In genomic region chr4:121428721-121429120, GRCh38 we compare ENCODE assay signal across 28 cellular contexts. TPM values are rescaled to one million over a fixed set of nuclear protein-coding genes. Genes with fewer than 3 reads are reported as not detected.
DNase-seq lines count a peak whose midpoint lies in the region; ATAC-seq and TF ChIP-seq lines count a peak whose summit lies in the region.
"Had no signal": no experiment of that assay in that cellular context is flagged by ENCODE, and none has a peak within 500 bp of the region (broad histone marks: within the 10 kb centered on the region; RNA-seq: fewer than 3 reads in every experiment).

No MANE protein-coding gene starts in this region.

- DNase-seq in MCF 10A (ENCODE audit: unreplicated experiment) = peak; percentile 55
- no peak for DNase-seq in breast epithelium (ENCODE audit: low spot score in 2 of 2)
- DNase-seq in astrocyte of the hippocampus (ENCODE audit: low read depth, low spot score) = peak; percentile 6
- peak; percentile 13 for DNase-seq in fibroblast of the conjunctiva (ENCODE audit: low read depth)
- no peak for DNase-seq in occipital lobe (lab: John Stamatoyannopoulos, UW)
- DNase-seq in left cardiac atrium = no peak
- DNase-seq: 8988T; activated CD4-positive, CD25-positive, alpha-beta regulatory T cell; activated CD8-positive, alpha-beta T cell treated with anti-CD3 and anti-CD28 coated beads, Interleukin-2, amount 10 ng/mL, durations not matched to agents 7 days and 5 days; activated T-cell treated with anti-CD3 and anti-CD28 coated beads, Interleukin-2, amount 50 U/mL, for 72 hours; DMS 273 treated with DMSO at 0.1 percent for 48 hours; KBM-7; left colon; midbrain; NCI-H1048; NCI-H2081 treated with DMSO at 0.1 percent for 48 hours; NCI-H524 had no signal

- H3K27me3 ChIP-seq in breast epithelium = no peaks in the 10 kb centered on the region
- H3K27me3 ChIP-seq: BLaER1, esophagus muscularis mucosa had no signal

- H3K4me3 Mint-ChIP-seq in MCF 10A (ENCODE audit: unreplicated experiment) = no peak overlapping the region
- H3K4me3 Mint-ChIP-seq: activated CD8-positive, alpha-beta T cell treated with anti-CD3 and anti-CD28 coated beads, Interleukin-2, amount 10 ng/mL, durations not matched to agents 7 days and 5 days; activated naive CD4-positive, alpha-beta T cell treated with anti-CD3 and anti-CD28 coated beads, Interleukin-2, amount 50 U/mL, for 24 hours; activated T-cell treated with anti-CD3 and anti-CD28 coated beads, Interleukin-2, amount 50 U/mL, for 72 hours; brain; neural crest cell; stimulated activated effector memory CD8-positive, alpha-beta T cell treated with anti-CD3 and anti-CD28 coated beads, Interleukin-12 subunit alpha, Interleukin-12 subunit beta, amount 100 ng/mL, for 72 hours; T-helper 2 cell treated with Interferon-gamma antibody and Interleukin-4, amounts not matched to agents 5 μg/mL and 100 μg/mL, for 36 hours had no signal

- no peak overlapping the region for H3K4me3 ChIP-seq in breast epithelium
- H3K4me3 ChIP-seq: BLaER1, esophagus muscularis mucosa, SK-N-MC had no signal

- peaks cover 0 to 6% of the 10 kb centered on the region in 2 donors for H3K9me3 ChIP-seq in breast epithelium
- H3K9me3 ChIP-seq: BLaER1 had no signal

- intact Hi-C loops in MCF 10A (cut with micrococcal nuclease) = no loop called here
- intact Hi-C loops in breast epithelium (cut with DNase I; ENCODE audit: low total_unique reads) = no loop called here
- intact Hi-C loops in left cardiac atrium (cut with DNase I) = no loop called here

- peak overlapping the region; percentile 32 for H3K27ac Mint-ChIP-seq in MCF 10A (ENCODE audit: low read depth, unreplicated experiment)
- H3K27ac Mint-ChIP-seq: activated CD8-positive, alpha-beta T cell treated with anti-CD3 and anti-CD28 coated beads, Interleukin-2, amount 10 ng/mL, durations not matched to agents 7 days and 5 days; activated naive CD4-positive, alpha-beta T cell treated with anti-CD3 and anti-CD28 coated beads, Interleukin-2, amount 50 U/mL, for 24 hours; activated T-cell treated with anti-CD3 and anti-CD28 coated beads, Interleukin-2, amount 50 U/mL, for 72 hours; brain; stimulated activated effector memory CD8-positive, alpha-beta T cell treated with anti-CD3 and anti-CD28 coated beads, Interleukin-12 subunit alpha, Interleukin-12 subunit beta, amount 100 ng/mL, for 72 hours; T-helper 2 cell treated with Interferon-gamma antibody and Interleukin-4, amounts not matched to agents 5 μg/mL and 100 μg/mL, for 36 hours had no signal

- no peak overlapping the region for H3K27ac ChIP-seq in breast epithelium
- H3K27ac ChIP-seq: BLaER1, esophagus muscularis mucosa, HL-60, SK-N-MC had no signal

- ATAC-seq in HG03108 (IDR thresholded peaks at IDR 0.05; ENCODE audit: unreplicated experiment) = no peak
- no peak for ATAC-seq in left cardiac atrium
- no peak for ATAC-seq in GM21367 (IDR thresholded peaks at IDR 0.05; ENCODE audit: unreplicated experiment)
- ATAC-seq: activated CD8-positive, alpha-beta T cell treated with anti-CD3 and anti-CD28 coated beads, Interleukin-2, amount 10 ng/mL, durations not matched to agents 7 days and 5 days; activated T-cell treated with anti-CD3 and anti-CD28 coated beads, Interleukin-2, amount 50 U/mL, for 72 hours; left colon; stimulated activated effector memory CD8-positive, alpha-beta T cell treated with anti-CD3 and anti-CD28 coated beads, Interleukin-12 subunit alpha, Interleukin-12 subunit beta, amount 100 ng/mL, for 72 hours had no signal

- TF ChIP-seq CTCF in MCF 10A (IDR thresholded peaks at IDR 0.05; ENCODE audit: unreplicated experiment) (no peak), breast epithelium (IDR thresholded peaks at IDR 0.05) (no peak)

- no TSS peak for BruUV-seq in MCF 10A (replicated peaks; lab: Mats Ljungman, UMichigan)

- no peaks in the 10 kb centered on the region for H3K36me3 Mint-ChIP-seq in MCF 10A (ENCODE audit: insufficient read depth, unreplicated experiment)
- H3K36me3 Mint-ChIP-seq: activated naive CD4-positive, alpha-beta T cell treated with anti-CD3 and anti-CD28 coated beads, Interleukin-2, amount 50 U/mL, for 24 hours; brain; stimulated activated effector memory CD8-positive, alpha-beta T cell treated with anti-CD3 and anti-CD28 coated beads, Interleukin-12 subunit alpha, Interleukin-12 subunit beta, amount 100 ng/mL, for 72 hours had no signal

- TF ChIP-seq POLR2A in breast epithelium (IDR thresholded peaks at IDR 0.05) = no peak

- POLR2A ChIA-PET in MCF 10A (lab: Yijun Ruan, JAX) = no interaction called here

- CTCF ChIA-PET in MCF 10A (lab: Yijun Ruan, JAX) = interaction anchor here (1.1 kb wide), 1 partner anchor 58 kb away, joined by 4 read pairs; no protein-coding TSS in a partner anchor

- H3K9me3 Mint-ChIP-seq in MCF 10A (ENCODE audit: unreplicated experiment) = peaks cover 8% of the 10 kb centered on the region
- H3K9me3 Mint-ChIP-seq: stimulated activated effector memory CD8-positive, alpha-beta T cell treated with anti-CD3 and anti-CD28 coated beads, Interleukin-12 subunit alpha, Interleukin-12 subunit beta, amount 100 ng/mL, for 72 hours had no signal

- peaks cover 12% of the 10 kb centered on the region for H3K4me1 Mint-ChIP-seq in MCF 10A (ENCODE audit: insufficient read depth, unreplicated experiment)
- H3K4me1 Mint-ChIP-seq: activated naive CD4-positive, alpha-beta T cell treated with anti-CD3 and anti-CD28 coated beads, Interleukin-2, amount 50 U/mL, for 24 hours; brain; neural crest cell; stimulated activated effector memory CD8-positive, alpha-beta T cell treated with anti-CD3 and anti-CD28 coated beads, Interleukin-12 subunit alpha, Interleukin-12 subunit beta, amount 100 ng/mL, for 72 hours had no signal

- no peaks in the 10 kb centered on the region for H3K4me1 ChIP-seq in breast epithelium
- H3K4me1 ChIP-seq: BLaER1, esophagus muscularis mucosa had no signal

- H3K36me3 ChIP-seq in breast epithelium = no peaks in the 10 kb centered on the region
- H3K36me3 ChIP-seq: BLaER1, esophagus muscularis mucosa had no signal

- H3K27me3 Mint-ChIP-seq in MCF 10A (ENCODE audit: insufficient read depth, unreplicated experiment) = no peaks in the 10 kb centered on the region
- H3K27me3 Mint-ChIP-seq: brain had no signal

RNA-seq across cellular contexts. Expression of gene QRFPR, which starts 47.9 kb away (rescaled TPM):
- total RNA-seq in MCF 10A (2022) (6.5 and 8.4 TPM in 2 replicates), breast epithelium (1 to 10 TPM in 1 of 3 donors, under 1 TPM in 1, not detected in 1; 0.66 to 1.3 TPM), occipital lobe (not detected), left cardiac atrium (under 1 TPM; 0.32 to 0.99 TPM)
- total RNA-seq: activated CD8-positive, alpha-beta T cell treated with anti-CD3 and anti-CD28 coated beads, Interleukin-2, amount 10 ng/mL, durations not matched to agents 7 days and 5 days; activated T-cell treated with anti-CD3 and anti-CD28 coated beads, Interleukin-2, amount 50 U/mL, for 72 hours; left colon had no signal

Comparison
In these comparisons a context has a peak if more than half of its experiments do, and no peak if none do; other contexts are left out.
1. DNase-seq: peak in MCF 10A (single experiment), astrocyte of the hippocampus (single experiment) and fibroblast of the conjunctiva (single experiment); none in breast epithelium (0 of 2), occipital lobe (single experiment) and left cardiac atrium (single experiment).